2 cellular contexts compared by ENCODE assay signal in genomic region chr10:104336829-104337526, GRCh38.
TF ChIP-seq lines count a peak whose summit lies in the region.

No MANE protein-coding gene starts in this region.

TF ChIP-seq in A549, 52 proteins besides CTCF, POLR2A, EP300 and RAD21:
- TF ChIP-seq MAX (IDR thresholded peaks at IDR 0.05) (no peak), SMC3 (IDR thresholded peaks at IDR 0.05) (no peak), NPAS2 (CRISPR knock-in tag; IDR thresholded peaks at IDR 0.05; ENCODE audit: borderline replicate concordance) (no peak), RFX5 (IDR thresholded peaks at IDR 0.05) (no peak), PHF8 (IDR thresholded peaks at IDR 0.05; ENCODE audit: borderline replicate concordance, low read depth) (no peak), CBX2 (IDR thresholded peaks at IDR 0.05; ENCODE audit: borderline replicate concordance, low read depth) (no peak), MAZ (IDR thresholded peaks at IDR 0.05; ENCODE audit: borderline replicate concordance, low read depth, low read length) (no peak), CHD2 (IDR thresholded peaks at IDR 0.05; ENCODE audit: low read length, partially characterized antibody) (no peak), HOXA7 (CRISPR knock-in tag; IDR thresholded peaks at IDR 0.05) (no peak), REST (IDR thresholded peaks at IDR 0.05) (no peak), RARB (CRISPR knock-in tag; IDR thresholded peaks at IDR 0.05) (no peak), HES2 (IDR thresholded peaks at IDR 0.05) (no peak), EHF (CRISPR knock-in tag; IDR thresholded peaks at IDR 0.05) (no peak), BHLHE40 (IDR thresholded peaks at IDR 0.05; ENCODE audit: low read depth, low read length) (no peak), PBX3 (IDR thresholded peaks at IDR 0.05) (no peak), CBX8 (IDR thresholded peaks at IDR 0.05) (no peak), FOXS1 (CRISPR knock-in tag; IDR thresholded peaks at IDR 0.05) (no peak), RNF2 (IDR thresholded peaks at IDR 0.05; ENCODE audit: borderline replicate concordance, low read depth) (no peak), ZFP36 (IDR thresholded peaks at IDR 0.05; ENCODE audit: borderline replicate concordance, partially characterized antibody) (no peak)

TF ChIP-seq in GM12878, 131 proteins besides CTCF, POLR2A, EP300 and RAD21:
- TF ChIP-seq BCL3 (IDR thresholded peaks at IDR 0.05; ENCODE audit: borderline replicate concordance, insufficient read depth, low read depth, low read length, poor library complexity, severe bottlenecking) (peak; percentile 15), PML (IDR thresholded peaks at IDR 0.05; ENCODE audit: low read length) (no peak), KAT2A (conservative IDR thresholded peaks at IDR 0.05; ENCODE audit: control insufficient read depth, low read depth, low read length) (no peak), EZH2 (IDR thresholded peaks at IDR 0.05; ENCODE audit: borderline replicate concordance, control insufficient read depth, low read depth, low read length) (no peak), ASH2L (IDR thresholded peaks at IDR 0.05; ENCODE audit: borderline replicate concordance, low read depth) (no peak), ZBTB11 (CRISPR knock-in tag; IDR thresholded peaks at IDR 0.05) (no peak), E4F1 (IDR thresholded peaks at IDR 0.05; ENCODE audit: borderline replicate concordance, partially characterized antibody) (no peak), TARDBP (IDR thresholded peaks at IDR 0.05; ENCODE audit: borderline replicate concordance) (no peak), GABPA (IDR thresholded peaks at IDR 0.05; ENCODE audit: low read depth) (no peak), GATAD2B (conservative IDR thresholded peaks at IDR 0.05; ENCODE audit: low read depth) (no peak), BHLHE40 (IDR thresholded peaks at IDR 0.05; ENCODE audit: borderline replicate concordance in 1 of 2, low read depth in 2 of 2, low read length in 1 of 2) (0 out of 4 replicates have a peak, but pooled peaks of 1 of the 2 experiments have one; percentile 13), PAX8 (IDR thresholded peaks at IDR 0.05) (no peak), SUZ12 (IDR thresholded peaks at IDR 0.05; ENCODE audit: unreplicated experiment) (no peak), ZNF384 (IDR thresholded peaks at IDR 0.05; ENCODE audit: borderline replicate concordance, low read depth, low read length) (no peak), YBX1 (IDR thresholded peaks at IDR 0.05) (no peak), MEF2A (IDR thresholded peaks at IDR 0.05; ENCODE audit: insufficient read depth, low read depth, low read length) (no peak), STAT3 (IDR thresholded peaks at IDR 0.05; ENCODE audit: low read depth, low read length) (no peak), MAX (IDR thresholded peaks at IDR 0.05; ENCODE audit: low read depth, low read length) (0 out of 2 replicates have a peak, but pooled peaks have one; percentile 5), JUNB (IDR thresholded peaks at IDR 0.05) (no peak), DPF2 (IDR thresholded peaks at IDR 0.05) (no peak), NBN (IDR thresholded peaks at IDR 0.05) (0 out of 2 replicates have a peak, but pooled peaks have one; percentile 10), SMAD5 (IDR thresholded peaks at IDR 0.05; ENCODE audit: low read depth) (no peak), NFXL1 (IDR thresholded peaks at IDR 0.05; ENCODE audit: borderline replicate concordance) (no peak), SIX5 (IDR thresholded peaks at IDR 0.05; ENCODE audit: low read depth, low read length, severe bottlenecking) (no peak)
